Comparison of ENCODE assay signal across 21 cellular contexts in genomic region chr7:40824461-40824860, GRCh38.
DNase-seq lines count a peak whose midpoint lies in the region; ATAC-seq and TF ChIP-seq lines count a peak whose summit lies in the region.
"Had no signal": no experiment of that assay in that cellular context is flagged by ENCODE, and none has a peak within 500 bp of the region (broad histone marks: within the 10 kb centered on the region; RNA-seq: fewer than 3 reads in every experiment).

No MANE protein-coding gene starts in this region.

- no peaks in the 10 kb centered on the region for H3K27me3 ChIP-seq in IMR-90 (ENCODE audit: control insufficient read depth, insufficient read depth, low read length)
- H3K27me3 ChIP-seq in ascending aorta = no peaks in the 10 kb centered on the region
- no peaks in the 10 kb centered on the region for H3K27me3 ChIP-seq in foreskin keratinocyte
- H3K27me3 ChIP-seq in aorta (ENCODE audit: control insufficient read depth in 1 of 2, insufficient read depth in 2 of 2, low read length in 1 of 2) = no peaks in the 10 kb centered on the region
- H3K27me3 ChIP-seq: BLaER1, SJCRH30 had no signal

- peak overlapping the region in 1 of 2 experiments; percentile 57; a peak in 1 of 4 replicates for H4K8ac ChIP-seq in IMR-90 (ENCODE audit: low read depth in 2 of 2, low read length in 2 of 2)

- no peak for ATAC-seq in IMR-90 (ENCODE audit: low read depth)
- peak; percentile 55 for ATAC-seq in foreskin keratinocyte
- no peak for ATAC-seq in aorta (ENCODE audit: low FRiP score)
- no peak for ATAC-seq in GM19351 (IDR thresholded peaks at IDR 0.05; ENCODE audit: unreplicated experiment)
- ATAC-seq in HG03342 (IDR thresholded peaks at IDR 0.05; ENCODE audit: unreplicated experiment) = no peak
- ATAC-seq: K562 had no signal

- dilution Hi-C loops in IMR-90 (cut with HindIII; ENCODE audit: low sequenced_read_pairs, unreplicated experiment) = no loop called here

- CTCF ChIA-PET in IMR-90 (lab: Yijun Ruan, JAX) = no interaction called here

- H2AK9ac ChIP-seq in IMR-90 (replicated peaks; ENCODE audit: low read depth, low read length, poor library complexity) = no peak overlapping the region

- DNase-seq in IMR-90 = peak; percentile 11
- no peak for DNase-seq in ascending aorta (ENCODE audit: low spot score in 2 of 2)
- DNase-seq in foreskin keratinocyte = peak in 1 of 2 donors; percentile 70
- DNase-seq in aorta = no peak
- DNase-seq in anterior cingulate cortex (lab: John Stamatoyannopoulos, UW) = no peak
- DNase-seq: ACHN; Caco-2; CD4-positive, alpha-beta T cell; DMS 273 treated with DMSO at 0.1 percent for 48 hours; DND-41; GDM1; NCI-H1105 treated with DMSO at 0.1 percent for 48 hours; NCI-H2081; NCI-H2171; NCI-H345; NCI-H524 treated with DMSO at 0.1 percent for 48 hours; SJCRH30 had no signal

- H3K9me1 ChIP-seq in IMR-90 (ENCODE audit: insufficient read depth, low read length) = peaks cover 12% of the 10 kb centered on the region

- no peak overlapping the region for H2BK5ac ChIP-seq in IMR-90 (ENCODE audit: low read depth, low read length, poor library complexity, severe bottlenecking)

- H3K56ac ChIP-seq in IMR-90 (ENCODE audit: extremely low read depth, insufficient read depth, low read length) = no peak overlapping the region

- H3K27ac ChIP-seq in IMR-90 (ENCODE audit: insufficient read depth, low read length) (no peak overlapping the region), ascending aorta (peak overlapping the region; percentile 48 to 73), foreskin keratinocyte (peak overlapping the region; percentile 74), aorta (ENCODE audit: low read depth in 1 of 2, low read length in 2 of 2) (peak overlapping the region; percentile 57 to 75)
- H3K27ac ChIP-seq: BLaER1, SJCRH30 had no signal

- H3K4ac ChIP-seq in IMR-90 (ENCODE audit: low read depth, low read length) = peak overlapping the region; percentile 58; the same call in 1 of the 2 replicates

- peaks cover 0 to 12% of the 10 kb centered on the region in 2 experiments; a peak in 2 of 4 replicates for H3K79me1 ChIP-seq in IMR-90 (ENCODE audit: low read depth in 1 of 2, low read length in 2 of 2)

- POLR2A ChIA-PET in IMR-90 (lab: Charles Lee; ENCODE audit: unreplicated experiment) = no interaction called here

- peak overlapping the region; percentile 83 for H2BK20ac ChIP-seq in IMR-90 (ENCODE audit: low read depth, low read length)

- H2BK120ac ChIP-seq in IMR-90 (ENCODE audit: low read depth, low read length) = peak overlapping the region; percentile 81

- H3K4me1 ChIP-seq in IMR-90 (ENCODE audit: control insufficient read depth, insufficient read depth, low read length) (peaks cover 16% of the 10 kb centered on the region), ascending aorta (peaks cover 5 to 34% of the 10 kb centered on the region in 2 donors), foreskin keratinocyte (peaks cover 39% of the 10 kb centered on the region), aorta (ENCODE audit: control insufficient read depth in 1 of 2, insufficient read depth in 2 of 2, low read length in 2 of 2) (peaks cover 5 to 6% of the 10 kb centered on the region in 2 donors)
- H3K4me1 ChIP-seq: SJCRH30 had no signal

- no CpG with 5 or more reads among the region's 3 CpGs for WGBS in IMR-90 (ENCODE audit: extremely low coverage in 2 of 2, insufficient read length in 1 of 2), 2 experiments
- 84 to 89% methylated on average over 3 of the region's 3 CpGs for WGBS in aorta, 2 donors

- BruUV-seq in IMR-90 (replicated peaks; lab: Mats Ljungman, UMichigan) = no TSS peak

- no peaks in the 10 kb centered on the region for H3K36me3 ChIP-seq in IMR-90 (ENCODE audit: control insufficient read depth, insufficient read depth, low read length)
- H3K36me3 ChIP-seq in ascending aorta = no peaks in the 10 kb centered on the region
- H3K36me3 ChIP-seq in aorta (ENCODE audit: control insufficient read depth in 1 of 2, insufficient read depth in 2 of 2, low read length in 1 of 2) = no peaks in the 10 kb centered on the region
- H3K36me3 ChIP-seq: BLaER1, SJCRH30 had no signal

- no peak for TF ChIP-seq POLR2A in IMR-90 (IDR thresholded peaks at IDR 0.05; ENCODE audit: low read depth, low read length)

- H3K9ac ChIP-seq in IMR-90 (ENCODE audit: low read depth, low read length) = no peak overlapping the region
- H3K9ac ChIP-seq: BLaER1 had no signal

- peak overlapping the region; percentile 76; the same call in 2 of the 3 replicates for H2BK15ac ChIP-seq in IMR-90 (ENCODE audit: low read depth, low read length)

- no peak overlapping the region for H3K4me3 ChIP-seq in IMR-90 (ENCODE audit: insufficient read depth, low read depth, low read length)
- no peak overlapping the region for H3K4me3 ChIP-seq in ascending aorta
- H3K4me3 ChIP-seq in aorta (ENCODE audit: low read length in 2 of 2) = no peak overlapping the region
- H3K4me3 ChIP-seq: BLaER1, K562, SJCRH30 had no signal

- TF ChIP-seq RAD21 in IMR-90 (IDR thresholded peaks at IDR 0.05; ENCODE audit: low read length) = no peak

- H3K4me2 ChIP-seq in IMR-90 (ENCODE audit: low read depth, low read length) = no peak overlapping the region
- H3K4me2 ChIP-seq: BLaER1 had no signal

- no peak overlapping the region for H2AFZ ChIP-seq in IMR-90 (replicated peaks; ENCODE audit: low read length, poor library complexity)

- no peaks in the 10 kb centered on the region for H4K20me1 ChIP-seq in IMR-90 (ENCODE audit: insufficient read depth, low read length)
- H4K20me1 ChIP-seq: BLaER1 had no signal

- H3K23ac ChIP-seq in IMR-90 (ENCODE audit: low read depth, low read length) = peak overlapping the region; percentile 43; the same call in 1 of the 2 replicates

- peak overlapping the region; percentile 22; the same call in 1 of the 2 replicates for H4K91ac ChIP-seq in IMR-90 (ENCODE audit: insufficient read depth, low read depth, low read length)

- peak overlapping the region; percentile 34; the same call in 1 of the 2 replicates for H4K5ac ChIP-seq in IMR-90 (ENCODE audit: low read depth, low read length)

- H2AK5ac ChIP-seq in IMR-90 (ENCODE audit: low read depth, low read length) = peak overlapping the region; percentile 51; the same call in 1 of the 2 replicates

- H3K14ac ChIP-seq in IMR-90 (replicated peaks; ENCODE audit: low read depth, low read length) = peak overlapping the region; percentile 76

- peak overlapping the region; percentile 73; the same call in 1 of the 2 replicates for H3K18ac ChIP-seq in IMR-90 (ENCODE audit: low read depth, low read length)

- no peak for TF ChIP-seq CTCF in IMR-90 (conservative IDR thresholded peaks at IDR 0.05; ENCODE audit: low read depth, low read length)
- TF ChIP-seq CTCF in ascending aorta (IDR thresholded peaks at IDR 0.05) = no peak
- TF ChIP-seq CTCF in foreskin keratinocyte (conservative IDR thresholded peaks at IDR 0.05) = no peak

- H3K9me3 ChIP-seq in IMR-90 (ENCODE audit: control insufficient read depth, insufficient read depth, low read length) (no peaks in the 10 kb centered on the region), ascending aorta (no peaks in the 10 kb centered on the region), aorta (ENCODE audit: control insufficient read depth, low read length) (no peaks in the 10 kb centered on the region)
- H3K9me3 ChIP-seq: BLaER1, Caco-2, SJCRH30 had no signal

- intact Hi-C loops in IMR-90 (cut with micrococcal nuclease) = no loop called here
- intact Hi-C loops in ascending aorta (cut with DNase I) = no loop called here
- intact Hi-C loops in aorta (cut with DNase I) = no loop called here

- in situ Hi-C loops in IMR-90 (cut with MboI; ENCODE audit: low sequenced_read_pairs) = no loop called here

TF ChIP-seq in IMR-90, 13 proteins besides CTCF, POLR2A, EP300 and RAD21:
- TF ChIP-seq SMC3 (IDR thresholded peaks at IDR 0.05; ENCODE audit: low read depth, low read length) (no peak), BHLHE40 (IDR thresholded peaks at IDR 0.05; ENCODE audit: low read depth, low read length) (no peak), NFE2L2 (IDR thresholded peaks at IDR 0.05; ENCODE audit: low read depth, low read length) (no peak), ELK1 (IDR thresholded peaks at IDR 0.05; ENCODE audit: borderline replicate concordance, low read depth, low read length) (no peak), RCOR1 (IDR thresholded peaks at IDR 0.05; ENCODE audit: insufficient replicate concordance, low read length) (no peak), MXI1 (IDR thresholded peaks at IDR 0.05; ENCODE audit: borderline replicate concordance, low read depth, low read length) (no peak), RFX5 (IDR thresholded peaks at IDR 0.05; ENCODE audit: low read depth, low read length) (no peak)
TF ChIP-seq in IMR-90: peak in this region for 0.
